ENCODE assay signal across 8 cellular contexts in genomic region chr5:129988453-129988852, GRCh38.
"Had no signal": no experiment of that assay in that cellular context is flagged by ENCODE, and none has a peak within 500 bp of the region (broad histone marks: within the 10 kb centered on the region; RNA-seq: fewer than 3 reads in every experiment).

No MANE protein-coding gene starts in this region.

- H3K9ac ChIP-seq: KMS-11 had no signal

- H3K4me1 Mint-ChIP-seq: IgD-negative memory B cell had no signal

- H3K4me3 ChIP-seq: K562 had no signal

- H3K4me3 Mint-ChIP-seq: IgD-negative memory B cell had no signal

- H3K27me3 Mint-ChIP-seq: IgD-negative memory B cell had no signal

- H3K4me2 ChIP-seq: KMS-11 had no signal

- H3K36me3 Mint-ChIP-seq: IgD-negative memory B cell had no signal

- ATAC-seq: HepG2, K562 had no signal

- H3K27ac ChIP-seq: HL-60, KMS-11 had no signal

- H3K27ac Mint-ChIP-seq: IgD-negative memory B cell had no signal

- DNase-seq: KBM-7, KG1 had no signal

- FAIRE-seq: HepG2, HTR-8/SVneo, K562 had no signal
